8 cellular contexts compared by ENCODE assay signal in genomic region chr10:80077869-80078447, GRCh38. TPM values are rescaled to one million over a fixed set of nuclear protein-coding genes. Genes with fewer than 3 reads are reported as not detected.
DNase-seq lines count a peak whose midpoint lies in the region; ATAC-seq, FAIRE-seq and TF ChIP-seq lines count a peak whose summit lies in the region.

No MANE protein-coding gene starts in this region.

- POLR2A ChIA-PET in activated CD4-positive, alpha-beta T cell treated with anti-CD3 and anti-CD28 coated beads for 36 hours (lab: Charles Lee) = no interaction called here

- intact Hi-C loops in activated CD4-positive, alpha-beta T cell treated with anti-CD3 and anti-CD28 coated beads for 36 hours (cut with DNase I, micrococcal nuclease) = loop anchor here in 1 of 2 experiments (1.0 to 10.0 kb wide), 5 partner anchors 109 to 835 kb away; partner anchors contain the start of genes ANXA11 and PPIF

- no peak for TF ChIP-seq CTCF in keratinocyte (optimal IDR thresholded peaks at IDR 0.05 in 1 of 3, IDR thresholded peaks at IDR 0.05 in 1 of 3, conservative IDR thresholded peaks at IDR 0.05 in 1 of 3; ENCODE audit: extremely low read depth in 1 of 3, insufficient read depth in 2 of 3, low read length in 3 of 3)

- no peak for FAIRE-seq in keratinocyte (lab: Jason Lieb, UNC)

- H2AFZ ChIP-seq in keratinocyte (ENCODE audit: control insufficient read depth, low read length) = peak overlapping the region; percentile 98

- peak; percentile 6 for ATAC-seq in activated CD4-positive, alpha-beta T cell treated with anti-CD3 and anti-CD28 coated beads for 36 hours
- ATAC-seq in activated T-helper 17 cell treated with anti-CD3 and anti-CD28 coated beads, Interleukin-2, amount 50 U/mL, for 72 hours (replicated peaks) = no peak

- H3K9ac ChIP-seq in keratinocyte (ENCODE audit: control insufficient read depth, extremely low read depth, insufficient read depth, low read length) = peak overlapping the region; percentile 89

- H3K4me1 Mint-ChIP-seq in activated CD4-positive, alpha-beta T cell treated with anti-CD3 and anti-CD28 coated beads for 36 hours = peaks cover 32% of the 10 kb centered on the region
- peaks cover 21% of the 10 kb centered on the region for H3K4me1 Mint-ChIP-seq in activated T-helper 17 cell treated with anti-CD3 and anti-CD28 coated beads, Interleukin-2, amount 50 U/mL, for 72 hours

- peak overlapping the region; percentile 72 to 99 (median 92) for H3K4me3 ChIP-seq in keratinocyte (ENCODE audit: control insufficient read depth in 2 of 3, extremely low read depth in 1 of 3, insufficient read depth in 2 of 3, low read depth in 1 of 3, low read length in 3 of 3)

- dilution Hi-C loops in keratinocyte (cut with MboI; ENCODE audit: extremely low pct_ligation_motif_present, low sequenced_read_pairs) = no loop called here

- H3K9me3 ChIP-seq in keratinocyte (ENCODE audit: control insufficient read depth, low read depth, low read length) = no peaks in the 10 kb centered on the region

- no peaks in the 10 kb centered on the region for H3K27me3 Mint-ChIP-seq in activated CD4-positive, alpha-beta T cell treated with anti-CD3 and anti-CD28 coated beads for 36 hours
- H3K27me3 Mint-ChIP-seq in activated T-helper 17 cell treated with anti-CD3 and anti-CD28 coated beads, Interleukin-2, amount 50 U/mL, for 72 hours = no peaks in the 10 kb centered on the region

- peaks cover 3% of the 10 kb centered on the region for H3K79me2 ChIP-seq in keratinocyte (ENCODE audit: control insufficient read depth, insufficient read depth, low read length)

- peak overlapping the region; percentile 93 for H3K4me3 Mint-ChIP-seq in activated CD4-positive, alpha-beta T cell treated with anti-CD3 and anti-CD28 coated beads for 36 hours
- H3K4me3 Mint-ChIP-seq in activated T-helper 17 cell treated with anti-CD3 and anti-CD28 coated beads, Interleukin-2, amount 50 U/mL, for 72 hours = peak overlapping the region; percentile 96

- CTCF ChIA-PET in activated CD4-positive, alpha-beta T cell treated with anti-CD3 and anti-CD28 coated beads for 36 hours (lab: Charles Lee) = interaction anchor here (1.0 to 1.1 kb wide), 2 partner anchors 13 to 19 kb away, joined by 3 read pairs; no protein-coding TSS in a partner anchor

- H3K36me3 ChIP-seq in keratinocyte (ENCODE audit: control insufficient read depth in 2 of 2, extremely low read depth in 1 of 2, insufficient read depth in 2 of 2, low read length in 2 of 2) = no peaks in the 10 kb centered on the region

- DNase-seq in activated CD4-positive, alpha-beta T cell treated with anti-CD3 and anti-CD28 coated beads for 36 hours = no peak
- no peak for DNase-seq in activated CD4-positive, alpha-beta T cell treated with anti-CD3 and anti-CD28 coated beads, Interleukin-2, amount 50 U/mL, for 4 hours
- DNase-seq in keratinocyte (ENCODE audit: low read depth, low spot score) (no peak), NCI-H345 (lab: John Stamatoyannopoulos, UW) (no peak), NK-92 (lab: John Stamatoyannopoulos, UW; ENCODE audit: unreplicated experiment) (no peak), nucleus accumbens (lab: John Stamatoyannopoulos, UW) (no peak)

- H4K20me1 ChIP-seq in keratinocyte (ENCODE audit: control insufficient read depth, extremely low read depth, insufficient read depth, low read length) = no peaks in the 10 kb centered on the region

- H3K36me3 Mint-ChIP-seq in activated CD4-positive, alpha-beta T cell treated with anti-CD3 and anti-CD28 coated beads for 36 hours (ENCODE audit: low read depth) = peaks cover 3% of the 10 kb centered on the region
- H3K36me3 Mint-ChIP-seq in activated T-helper 17 cell treated with anti-CD3 and anti-CD28 coated beads, Interleukin-2, amount 50 U/mL, for 72 hours (ENCODE audit: low read depth) = no peaks in the 10 kb centered on the region

- peak overlapping the region; percentile 93 for H3K27ac ChIP-seq in keratinocyte (ENCODE audit: control insufficient read depth, insufficient read depth, low read length)
- H3K27ac ChIP-seq in temporal lobe (ENCODE audit: low read depth, low read length) = peak overlapping the region; percentile 94

- H3K4me2 ChIP-seq in keratinocyte (ENCODE audit: control insufficient read depth, extremely low read depth, insufficient read depth, low read depth, low read length) = peak overlapping the region; percentile 98

- H3K9me3 Mint-ChIP-seq in activated CD4-positive, alpha-beta T cell treated with anti-CD3 and anti-CD28 coated beads for 36 hours (ENCODE audit: low read depth) = peaks cover 2% of the 10 kb centered on the region
- no peaks in the 10 kb centered on the region for H3K9me3 Mint-ChIP-seq in activated T-helper 17 cell treated with anti-CD3 and anti-CD28 coated beads, Interleukin-2, amount 50 U/mL, for 72 hours

- H3K27me3 ChIP-seq in keratinocyte (ENCODE audit: control insufficient read depth, extremely low read depth, insufficient read depth, low read length) = no peaks in the 10 kb centered on the region

- peaks cover 25% of the 10 kb centered on the region for H3K4me1 ChIP-seq in keratinocyte (ENCODE audit: control insufficient read depth, extremely low read depth, insufficient read depth, low read length)

- no peaks in the 10 kb centered on the region for H3K9me1 ChIP-seq in keratinocyte (ENCODE audit: control insufficient read depth, extremely low read depth, insufficient read depth, low read length)

- peak overlapping the region; percentile 96 for H3K27ac Mint-ChIP-seq in activated CD4-positive, alpha-beta T cell treated with anti-CD3 and anti-CD28 coated beads for 36 hours
- peak overlapping the region; percentile 97 for H3K27ac Mint-ChIP-seq in activated T-helper 17 cell treated with anti-CD3 and anti-CD28 coated beads, Interleukin-2, amount 50 U/mL, for 72 hours

RNA-seq across cellular contexts. Expression of gene TMEM254, which starts 0.5 kb away (rescaled TPM):
- 10 to 100 TPM; 11.3 to 15.2 TPM for total RNA-seq in activated CD4-positive, alpha-beta T cell treated with anti-CD3 and anti-CD28 coated beads for 36 hours
- 1 to 10 TPM; 8.4 to 8.5 TPM for total RNA-seq in activated T-helper 17 cell treated with anti-CD3 and anti-CD28 coated beads, Interleukin-2, amount 50 U/mL, for 72 hours
- polyA plus RNA-seq in keratinocyte = 26.5 to 44.3 TPM (median 34.0 TPM) in 3 replicates
- polyA plus RNA-seq in keratinocyte (2011; ENCODE audit: low read depth) = 7.4 TPM
- polyA plus RNA-seq in keratinocyte (2011; cell fraction: cytosol; rRNA removed) = 21.4 and 38.6 TPM in 2 replicates
- polyA plus RNA-seq in keratinocyte (2011; cell fraction: nucleus; rRNA removed) = 40.6 and 45.5 TPM in 2 replicates
- polyA plus RNA-seq in keratinocyte (2012; ENCODE audit: low replicate concordance) = 13.4 and 23.8 TPM in 2 replicates
- polyA minus RNA-seq in keratinocyte = 8.2 to 32.9 TPM (median 22.8 TPM) in 3 replicates
- 18.6 TPM for polyA minus RNA-seq in keratinocyte (2011; cell fraction: cytosol; rRNA and poly(A)+ RNA removed)
- polyA minus RNA-seq in keratinocyte (2011; cell fraction: nucleus; rRNA and poly(A)+ RNA removed) = 12.2 and 17.1 TPM in 2 replicates
- 8.9 TPM for total RNA-seq in temporal lobe

RNA-seq across cellular contexts. Expression of gene PLAC9, which starts 54.6 kb away (rescaled TPM):
- not detected for total RNA-seq in activated CD4-positive, alpha-beta T cell treated with anti-CD3 and anti-CD28 coated beads for 36 hours
- not detected for total RNA-seq in activated T-helper 17 cell treated with anti-CD3 and anti-CD28 coated beads, Interleukin-2, amount 50 U/mL, for 72 hours
- 0.39 to 0.70 TPM in 2 of 3 replicates, not detected in the other for polyA plus RNA-seq in keratinocyte
- not detected for polyA plus RNA-seq in keratinocyte (2011; ENCODE audit: low read depth)
- polyA plus RNA-seq in keratinocyte (2011; cell fraction: cytosol; rRNA removed) = 0.18 and 0.68 TPM in 2 replicates
- polyA plus RNA-seq in keratinocyte (2011; cell fraction: nucleus; rRNA removed) = not detected in 2 replicates
- polyA plus RNA-seq in keratinocyte (2012; ENCODE audit: low replicate concordance) = 0.21 and 1.5 TPM in 2 replicates
- polyA minus RNA-seq in keratinocyte = not detected in 3 replicates
- polyA minus RNA-seq in keratinocyte (2011; cell fraction: cytosol; rRNA and poly(A)+ RNA removed) = not detected
- not detected in 2 replicates for polyA minus RNA-seq in keratinocyte (2011; cell fraction: nucleus; rRNA and poly(A)+ RNA removed)
- 1.7 TPM for total RNA-seq in temporal lobe
